13 cellular contexts compared by ENCODE assay signal in genomic region chr10:89393898-89394297, GRCh38. TPM values are rescaled to one million over a fixed set of nuclear protein-coding genes. Genes with fewer than 3 reads are reported as not detected.
DNase-seq lines count a peak whose midpoint lies in the region; ATAC-seq and TF ChIP-seq lines count a peak whose summit lies in the region.
"Had no signal": no experiment of that assay in that cellular context is flagged by ENCODE, and none has a peak within 500 bp of the region (broad histone marks: within the 10 kb centered on the region; RNA-seq: fewer than 3 reads in every experiment).

No MANE protein-coding gene starts in this region.

- H3K9ac ChIP-seq in BLaER1, result no peak overlapping the region
- H3K9ac ChIP-seq in GM23248, result peak overlapping the region; percentile 83; the same call in 1 of the 2 replicates
- no peak overlapping the region for H3K9ac ChIP-seq in smooth muscle cell (ENCODE audit: low read depth)
- no peak overlapping the region for H3K9ac ChIP-seq in trophoblast cell (ENCODE audit: low read length)

- H3K4ac ChIP-seq in trophoblast cell (ENCODE audit: low read depth, low read length), result no peak overlapping the region

- in situ Hi-C loops in GM23248 (cut with MboI), result loop anchor here (25.0 kb wide), 1 partner anchor 357 kb away; no protein-coding TSS in a partner anchor

- CTCF ChIA-PET in naive thymus-derived CD4-positive, alpha-beta T cell (lab: Charles Lee), result interaction anchor here (0.7 to 2.5 kb wide), 2 partner anchors 25 kb away, joined by 3 to 8 read pairs; no protein-coding TSS in a partner anchor

- H4K20me1 ChIP-seq in BLaER1, result no peaks in the 10 kb centered on the region
- H4K20me1 ChIP-seq in GM23248 (ENCODE audit: insufficient read depth), result no peaks in the 10 kb centered on the region
- no peaks in the 10 kb centered on the region for H4K20me1 ChIP-seq in smooth muscle cell (ENCODE audit: low read depth)

- H3K27me3 ChIP-seq in BLaER1 (no peaks in the 10 kb centered on the region), GM23248 (replicated peaks; ENCODE audit: insufficient read depth) (no peaks in the 10 kb centered on the region), smooth muscle cell (ENCODE audit: low read depth) (no peaks in the 10 kb centered on the region), trophoblast cell (ENCODE audit: insufficient read depth, low read length) (no peaks in the 10 kb centered on the region)
- no peaks in the 10 kb centered on the region for H3K27me3 ChIP-seq in naive thymus-derived CD4-positive, alpha-beta T cell (ENCODE audit: control insufficient read depth in 2 of 2, insufficient read depth in 2 of 2, low read length in 2 of 2)

- H3K4me3 ChIP-seq in BLaER1, result no peak overlapping the region
- no peak overlapping the region; the same call in 1 of the 2 replicates for H3K4me3 ChIP-seq in GM23248
- H3K4me3 ChIP-seq in choroid plexus epithelial cell (ENCODE audit: low read depth, low read length), result peak overlapping the region; percentile 64
- peak overlapping the region; percentile 35 for H3K4me3 ChIP-seq in naive thymus-derived CD4-positive, alpha-beta T cell (ENCODE audit: low read length)
- H3K4me3 ChIP-seq in smooth muscle cell, result no peak overlapping the region
- no peak overlapping the region for H3K4me3 ChIP-seq in trophoblast cell (ENCODE audit: low read depth, low read length)

- H3K14ac ChIP-seq in trophoblast cell (ENCODE audit: low read length), result no peak overlapping the region

- H3K9me2 ChIP-seq in GM23248 (ENCODE audit: insufficient read depth), result no peaks in the 10 kb centered on the region

- peak overlapping the region in 3 of 9 donors; percentile 12 to 96 (median 46) for H3K27ac Mint-ChIP-seq in naive thymus-derived CD4-positive, alpha-beta T cell
- no peak overlapping the region for H3K27ac Mint-ChIP-seq in T-helper 17 cell
- H3K27ac Mint-ChIP-seq: activated T-helper 17 cell treated with anti-CD3 and anti-CD28 coated beads, Interleukin-2, amount 50 U/mL, for 72 hours had no signal

- DNase-seq in GM23248 (no peak), choroid plexus epithelial cell (ENCODE audit: low read depth) (no peak), T-helper 17 cell (no peak), smooth muscle cell (lab: John Stamatoyannopoulos, UW; ENCODE audit: unreplicated experiment) (no peak), trophoblast cell (no peak)
- DNase-seq in naive thymus-derived CD4-positive, alpha-beta T cell, result no peak
- DNase-seq: DMS79, NCI-H2029, SHP77 had no signal

- H4K8ac ChIP-seq in trophoblast cell (ENCODE audit: low read depth, low read length), result no peak overlapping the region

- peaks cover 0 to 7% (median 0%) of the 10 kb centered on the region in 11 donors for H3K9me3 Mint-ChIP-seq in naive thymus-derived CD4-positive, alpha-beta T cell
- H3K9me3 Mint-ChIP-seq: activated T-helper 17 cell treated with anti-CD3 and anti-CD28 coated beads, Interleukin-2, amount 50 U/mL, for 72 hours had no signal

- H3K18ac ChIP-seq in trophoblast cell (ENCODE audit: low read length), result no peak overlapping the region

- TF ChIP-seq CTCF in choroid plexus epithelial cell (conservative IDR thresholded peaks at IDR 0.05; ENCODE audit: low read depth, low read length) (no peak), smooth muscle cell (IDR thresholded peaks at IDR 0.05; ENCODE audit: borderline replicate concordance, insufficient read depth, poor library complexity, severe bottlenecking) (no peak)

- H3K27me3 Mint-ChIP-seq in naive thymus-derived CD4-positive, alpha-beta T cell, result peaks cover 0 to 2% (median 0%) of the 10 kb centered on the region in 5 donors
- H3K27me3 Mint-ChIP-seq in T-helper 17 cell, result no peaks in the 10 kb centered on the region
- H3K27me3 Mint-ChIP-seq: activated T-helper 17 cell treated with anti-CD3 and anti-CD28 coated beads, Interleukin-2, amount 50 U/mL, for 72 hours had no signal

- H4K91ac ChIP-seq in trophoblast cell (ENCODE audit: low read depth, low read length), result no peak overlapping the region

- H3K79me1 ChIP-seq in trophoblast cell (ENCODE audit: low read length), result no peaks in the 10 kb centered on the region

- H3K4me1 Mint-ChIP-seq in naive thymus-derived CD4-positive, alpha-beta T cell, result peaks cover 16 to 65% (median 49%) of the 10 kb centered on the region in 7 donors
- H3K4me1 Mint-ChIP-seq in T-helper 17 cell, result peaks cover 13% of the 10 kb centered on the region

- H3F3A ChIP-seq in GM23248 (ENCODE audit: insufficient read depth), result peaks cover 20% of the 10 kb centered on the region
- H3F3A ChIP-seq in smooth muscle cell (ENCODE audit: low read depth), result peaks cover 12% of the 10 kb centered on the region

- H3K36me3 Mint-ChIP-seq in naive thymus-derived CD4-positive, alpha-beta T cell, result peaks cover 6 to 28% (median 20%) of the 10 kb centered on the region in 5 donors
- peaks cover 2% of the 10 kb centered on the region for H3K36me3 Mint-ChIP-seq in T-helper 17 cell (ENCODE audit: low read depth)

- no peak for ATAC-seq in naive thymus-derived CD4-positive, alpha-beta T cell
- ATAC-seq in T-helper 17 cell (no peak), HG02759 (IDR thresholded peaks at IDR 0.05; ENCODE audit: unreplicated experiment) (no peak)
- ATAC-seq: activated T-helper 17 cell treated with anti-CD3 and anti-CD28 coated beads, Interleukin-2, amount 50 U/mL, for 72 hours had no signal

- no peak overlapping the region for H2BK12ac ChIP-seq in trophoblast cell (ENCODE audit: low read length)

- H3K4me3 Mint-ChIP-seq in naive thymus-derived CD4-positive, alpha-beta T cell, result peak overlapping the region; percentile 47 to 96 (median 89)
- no peak overlapping the region for H3K4me3 Mint-ChIP-seq in T-helper 17 cell

- H3K9me3 ChIP-seq in BLaER1, result 0 out of 2 replicates have a peak, but pooled peaks cover 5% of the 10 kb centered on the region
- no peaks in the 10 kb centered on the region for H3K9me3 ChIP-seq in GM23248 (ENCODE audit: low read depth)
- H3K9me3 ChIP-seq in naive thymus-derived CD4-positive, alpha-beta T cell (ENCODE audit: control insufficient read depth in 2 of 3, low read length in 3 of 3), result no peaks in the 10 kb centered on the region
- no peaks in the 10 kb centered on the region for H3K9me3 ChIP-seq in T-helper 17 cell (ENCODE audit: control insufficient read depth, low read length, poor library complexity, severe bottlenecking)
- no peaks in the 10 kb centered on the region for H3K9me3 ChIP-seq in smooth muscle cell (replicated peaks; ENCODE audit: low read depth)
- H3K9me3 ChIP-seq in trophoblast cell (ENCODE audit: insufficient read depth, low read depth, low read length), result no peaks in the 10 kb centered on the region

- no peak overlapping the region for H3K27ac ChIP-seq in BLaER1
- H3K27ac ChIP-seq in GM23248, result no peak overlapping the region
- H3K27ac ChIP-seq in naive thymus-derived CD4-positive, alpha-beta T cell (ENCODE audit: low read depth, low read length), result no peak overlapping the region
- H3K27ac ChIP-seq in smooth muscle cell (ENCODE audit: low read depth), result no peak overlapping the region
- no peak overlapping the region for H3K27ac ChIP-seq in trophoblast cell (ENCODE audit: low read depth, low read length)

- no peak overlapping the region for H4K12ac ChIP-seq in trophoblast cell (ENCODE audit: low read depth, low read length)

- no peak overlapping the region for H2AK5ac ChIP-seq in trophoblast cell (ENCODE audit: low read length)

- intact Hi-C loops in naive thymus-derived CD4-positive, alpha-beta T cell (cut with micrococcal nuclease), result loop anchor here (2.0 to 5.0 kb wide), 5 partner anchors 25 to 1531 kb away; partner anchors contain the start of genes FAS (in 1 of the 2), IFIT2 (in 1 of the 2), KLLN (in 1 of the 2) and LIPA (in 1 of the 2)

- no peak overlapping the region for H2BK5ac ChIP-seq in trophoblast cell (ENCODE audit: low read depth, low read length, poor library complexity)

- H3K79me2 ChIP-seq in GM23248 (ENCODE audit: insufficient read depth), result no peaks in the 10 kb centered on the region
- no peaks in the 10 kb centered on the region for H3K79me2 ChIP-seq in smooth muscle cell (ENCODE audit: low read depth)
- no peaks in the 10 kb centered on the region for H3K79me2 ChIP-seq in trophoblast cell (ENCODE audit: control insufficient read depth, insufficient read depth, low read length, poor library complexity)

- H2BK120ac ChIP-seq in trophoblast cell (ENCODE audit: insufficient read depth, low read length, poor library complexity), result no peak overlapping the region

- 67 to 69% methylated on average over 3 of the region's 3 CpGs for WGBS in GM23248 (ENCODE audit: low coverage in 1 of 2, low lambda C conversion rate in 2 of 2, missing lambda C conversion rate in 2 of 2), 2 experiments
- 93% methylated on average over 3 of the region's 3 CpGs for WGBS in smooth muscle cell (ENCODE audit: low lambda C conversion rate)
- WGBS in trophoblast cell (ENCODE audit: extremely low coverage, insufficient coverage, insufficient read length), result no CpG with 5 or more reads among the region's 3 CpGs

- POLR2A ChIA-PET in naive thymus-derived CD4-positive, alpha-beta T cell (lab: Charles Lee), result interaction anchor here (1.2 to 4.2 kb wide), 4 partner anchors 10 to 92 kb away, joined by 5 to 61 read pairs (median 20); partner anchors contain the start of genes IFIT2, IFIT3 and IFIT5

- H2AFZ ChIP-seq in GM23248, result no peak overlapping the region
- H2AFZ ChIP-seq in smooth muscle cell (ENCODE audit: low read depth), result no peak overlapping the region
- H2AFZ ChIP-seq in trophoblast cell (ENCODE audit: insufficient read depth, low read length, poor library complexity), result no peak overlapping the region

- H3K36me3 ChIP-seq in BLaER1, result no peaks in the 10 kb centered on the region
- H3K36me3 ChIP-seq in GM23248 (ENCODE audit: low read depth), result no peaks in the 10 kb centered on the region
- no peaks in the 10 kb centered on the region for H3K36me3 ChIP-seq in naive thymus-derived CD4-positive, alpha-beta T cell (ENCODE audit: control insufficient read depth in 2 of 3, insufficient read depth in 3 of 3, low read length in 3 of 3)
- H3K36me3 ChIP-seq in smooth muscle cell (ENCODE audit: low read depth), result no peaks in the 10 kb centered on the region
- H3K36me3 ChIP-seq in trophoblast cell (ENCODE audit: control insufficient read depth in 1 of 2, insufficient read depth in 2 of 2, low read length in 2 of 2), result no peaks in the 10 kb centered on the region

- peak overlapping the region; percentile 91; the same call in 1 of the 2 replicates for H3K4me2 ChIP-seq in BLaER1
- peak overlapping the region; percentile 92 for H3K4me2 ChIP-seq in GM23248 (ENCODE audit: unreplicated experiment)
- H3K4me2 ChIP-seq in smooth muscle cell, result no peak overlapping the region
- H3K4me2 ChIP-seq in trophoblast cell (ENCODE audit: low read length), result no peak overlapping the region

- no peak overlapping the region for H3K23ac ChIP-seq in trophoblast cell (ENCODE audit: low read length)

- H3K4me1 ChIP-seq in BLaER1, result peaks cover 35% of the 10 kb centered on the region
- peaks cover 14% of the 10 kb centered on the region; the same call in 1 of the 2 replicates for H3K4me1 ChIP-seq in GM23248 (ENCODE audit: insufficient read depth)
- H3K4me1 ChIP-seq in naive thymus-derived CD4-positive, alpha-beta T cell (ENCODE audit: control insufficient read depth in 2 of 2, insufficient read depth in 2 of 2, low read length in 2 of 2), result peaks cover 14 to 19% of the 10 kb centered on the region in 2 donors
- peaks cover 3% of the 10 kb centered on the region for H3K4me1 ChIP-seq in smooth muscle cell (ENCODE audit: low read depth)
- peaks cover 3 to 4% of the 10 kb centered on the region in 2 experiments for H3K4me1 ChIP-seq in trophoblast cell (ENCODE audit: control insufficient read depth in 1 of 2, insufficient read depth in 2 of 2, low read length in 2 of 2)

RNA-seq across cellular contexts. Expression of gene IFIT1, which starts 1.5 kb away (rescaled TPM):
- total RNA-seq in GM23248 (2014; rRNA removed; shearing (Covaris generic)), result 15.2 and 18.6 TPM in 2 replicates
- polyA plus RNA-seq in GM23248 (2016; fragmentation: Nextera tagmentation; extraction: Ambion mirVana), result 14.3 and 15.7 TPM in 2 replicates
- 10 to 100 TPM in 1 of 5 experiments, 1 to 10 TPM in 4; 1.7 to 15.7 (median 6.5) TPM for total RNA-seq in naive thymus-derived CD4-positive, alpha-beta T cell
- 10 to 100 TPM in 1 of 2 donors, 1 to 10 TPM in 1; 4.7 to 16.5 TPM for polyA plus RNA-seq in naive thymus-derived CD4-positive, alpha-beta T cell
- 1 to 10 TPM; 1.9 to 3.8 TPM for total RNA-seq in T-helper 17 cell
- total RNA-seq in smooth muscle cell, result 0.36 and 1.2 TPM in 2 replicates
- polyA plus RNA-seq in smooth muscle cell, result 0.79 and 1.8 TPM in 2 replicates
- 1.3 and 1.6 TPM in 2 replicates for polyA plus RNA-seq in trophoblast cell (2013)

RNA-seq across cellular contexts. Expression of gene IFIT1B, which starts 16.0 kb away (rescaled TPM):
- not detected in 2 replicates for total RNA-seq in GM23248 (2014; rRNA removed; shearing (Covaris generic))
- polyA plus RNA-seq in GM23248 (2016; fragmentation: Nextera tagmentation; extraction: Ambion mirVana), result not detected in 2 replicates
- not detected for total RNA-seq in naive thymus-derived CD4-positive, alpha-beta T cell
- polyA plus RNA-seq in naive thymus-derived CD4-positive, alpha-beta T cell, result under 1 TPM in 1 of 2 donors, not detected in 1; 0.44 TPM
- not detected for total RNA-seq in T-helper 17 cell
- total RNA-seq in smooth muscle cell, result not detected in 2 replicates
- polyA plus RNA-seq in smooth muscle cell, result not detected in 2 replicates
- not detected in 2 replicates for polyA plus RNA-seq in trophoblast cell (2013)
- total RNA-seq: activated T-helper 17 cell treated with anti-CD3 and anti-CD28 coated beads, Interleukin-2, amount 50 U/mL, for 72 hours; mucosa of gallbladder had no signal

RNA-seq across cellular contexts. Expression of gene IFIT5, which starts 20.5 kb away (rescaled TPM):
- total RNA-seq in GM23248 (2014; rRNA removed; shearing (Covaris generic)), result 21.8 and 25.9 TPM in 2 replicates
- 20.7 and 21.3 TPM in 2 replicates for polyA plus RNA-seq in GM23248 (2016; fragmentation: Nextera tagmentation; extraction: Ambion mirVana)
- 10 to 100 TPM; 13.1 to 34.0 (median 24.8) TPM for total RNA-seq in naive thymus-derived CD4-positive, alpha-beta T cell
- 10 to 100 TPM; 13.0 to 15.1 TPM for polyA plus RNA-seq in naive thymus-derived CD4-positive, alpha-beta T cell
- 10 to 100 TPM; 12.7 to 15.2 TPM for total RNA-seq in T-helper 17 cell
- 5.7 and 7.7 TPM in 2 replicates for total RNA-seq in smooth muscle cell
- polyA plus RNA-seq in smooth muscle cell, result 2.2 and 4.9 TPM in 2 replicates
- 0.51 and 0.70 TPM in 2 replicates for polyA plus RNA-seq in trophoblast cell (2013)

Comparison
In these comparisons a context has a peak if more than half of its experiments do, and no peak if none do; other contexts are left out.
1. H3K4me2 ChIP-seq: peak in BLaER1 (single experiment) and GM23248 (single experiment); none in smooth muscle cell (single experiment) and trophoblast cell (single experiment).
2. H3K4me3 ChIP-seq: peak in choroid plexus epithelial cell (single experiment) and naive thymus-derived CD4-positive, alpha-beta T cell (single experiment); none in BLaER1 (single experiment), GM23248 (single experiment), smooth muscle cell (single experiment) and trophoblast cell (single experiment).